In genomic region chr9:88437210-88438146, GRCh38 we compare ENCODE assay signal across 1 cellular context.
TF ChIP-seq lines count a peak whose summit lies in the region.

No MANE protein-coding gene starts in this region.

TF ChIP-seq in HepG2, 621 proteins besides CTCF, POLR2A, EP300 and RAD21 (continued from another document and continues in another):
- TF ChIP-seq ZGPAT (CRISPR knock-in tag; IDR thresholded peaks at IDR 0.05) (peak; percentile 41; the same call in 1 of the 2 replicates), AKAP8 (CRISPR knock-in tag; IDR thresholded peaks at IDR 0.05) (no peak), NCOA2 (CRISPR knock-in tag; IDR thresholded peaks at IDR 0.05) (peak; percentile 18; the same call in 1 of the 2 replicates), ZFAT (CRISPR knock-in tag; conservative IDR thresholded peaks at IDR 0.05) (no peak), AHDC1 (CRISPR knock-in tag; IDR thresholded peaks at IDR 0.05; ENCODE audit: borderline replicate concordance) (peak; percentile 24; the same call in 1 of the 2 replicates), KAT2B (IDR thresholded peaks at IDR 0.05; ENCODE audit: borderline replicate concordance, low read depth, low read length) (peak; percentile 96), ZBTB37 (CRISPR knock-in tag; IDR thresholded peaks at IDR 0.05) (peak; percentile 57; the same call in 1 of the 2 replicates), ZNF460 (CRISPR knock-in tag; IDR thresholded peaks at IDR 0.05; ENCODE audit: borderline replicate concordance) (peak; percentile 73; the same call in 1 of the 2 replicates), ZNF770 (CRISPR knock-in tag; IDR thresholded peaks at IDR 0.05) (0 out of 2 replicates have a peak, but pooled peaks have one; percentile 34), FOXO4 (CRISPR knock-in tag; conservative IDR thresholded peaks at IDR 0.05) (no peak), MYPOP (CRISPR knock-in tag; IDR thresholded peaks at IDR 0.05) (no peak), ZNF652 (CRISPR knock-in tag; IDR thresholded peaks at IDR 0.05; ENCODE audit: borderline replicate concordance, low read depth) (no peak), ZNF713 (CRISPR knock-in tag; IDR thresholded peaks at IDR 0.05) (no peak), CREM (IDR thresholded peaks at IDR 0.05) (no peak), CREM (CRISPR knock-in tag; IDR thresholded peaks at IDR 0.05) (no peak), KAT7 (CRISPR knock-in tag; IDR thresholded peaks at IDR 0.05; ENCODE audit: borderline replicate concordance) (no peak), ARID5B (CRISPR knock-in tag; IDR thresholded peaks at IDR 0.05) (peak; percentile 70), U2AF2 (IDR thresholded peaks at IDR 0.05; ENCODE audit: low read depth, low read length) (no peak), ZC3H13 (CRISPR knock-in tag; IDR thresholded peaks at IDR 0.05) (no peak), HNF4A (CRISPR knock-in tag; IDR thresholded peaks at IDR 0.05) (peak; percentile 37; the same call in 1 of the 2 replicates), CCDC6 (CRISPR knock-in tag; IDR thresholded peaks at IDR 0.05) (no peak), CEBPG (CRISPR knock-in tag; IDR thresholded peaks at IDR 0.05) (peak; percentile 31; the same call in 1 of the 2 replicates), ZNF576 (CRISPR knock-in tag; IDR thresholded peaks at IDR 0.05) (no peak), BCLAF1 (IDR thresholded peaks at IDR 0.05) (no peak), MAFF (IDR thresholded peaks at IDR 0.05; ENCODE audit: low read depth, low read length) (no peak), PLRG1 (conservative IDR thresholded peaks at IDR 0.05) (no peak), NFIC (IDR thresholded peaks at IDR 0.05; ENCODE audit: low read length) (peak; percentile 37; the same call in 1 of the 2 replicates), TEF (CRISPR knock-in tag; IDR thresholded peaks at IDR 0.05) (no peak), GFI1 (CRISPR knock-in tag; IDR thresholded peaks at IDR 0.05; ENCODE audit: borderline replicate concordance) (peak; percentile 75; the same call in 1 of the 2 replicates), ZMYM3 (CRISPR knock-in tag; IDR thresholded peaks at IDR 0.05) (0 out of 2 replicates have a peak, but pooled peaks have one; percentile 30), NFE2L2 (IDR thresholded peaks at IDR 0.05; ENCODE audit: low read length) (no peak), ATF1 (CRISPR knock-in tag; IDR thresholded peaks at IDR 0.05) (no peak), HOMEZ (CRISPR knock-in tag; IDR thresholded peaks at IDR 0.05; ENCODE audit: low read depth) (peak; percentile 20; the same call in 1 of the 2 replicates)
